Comparison of ENCODE assay signal across 1 cellular context in genomic region chr7:54725255-54725654, GRCh38.
TF ChIP-seq lines count a peak whose summit lies in the region.

No MANE protein-coding gene starts in this region.

TF ChIP-seq in K562, 482 proteins besides CTCF, POLR2A, EP300 and RAD21 (continued from another document):
- TF ChIP-seq, protein P1, sequence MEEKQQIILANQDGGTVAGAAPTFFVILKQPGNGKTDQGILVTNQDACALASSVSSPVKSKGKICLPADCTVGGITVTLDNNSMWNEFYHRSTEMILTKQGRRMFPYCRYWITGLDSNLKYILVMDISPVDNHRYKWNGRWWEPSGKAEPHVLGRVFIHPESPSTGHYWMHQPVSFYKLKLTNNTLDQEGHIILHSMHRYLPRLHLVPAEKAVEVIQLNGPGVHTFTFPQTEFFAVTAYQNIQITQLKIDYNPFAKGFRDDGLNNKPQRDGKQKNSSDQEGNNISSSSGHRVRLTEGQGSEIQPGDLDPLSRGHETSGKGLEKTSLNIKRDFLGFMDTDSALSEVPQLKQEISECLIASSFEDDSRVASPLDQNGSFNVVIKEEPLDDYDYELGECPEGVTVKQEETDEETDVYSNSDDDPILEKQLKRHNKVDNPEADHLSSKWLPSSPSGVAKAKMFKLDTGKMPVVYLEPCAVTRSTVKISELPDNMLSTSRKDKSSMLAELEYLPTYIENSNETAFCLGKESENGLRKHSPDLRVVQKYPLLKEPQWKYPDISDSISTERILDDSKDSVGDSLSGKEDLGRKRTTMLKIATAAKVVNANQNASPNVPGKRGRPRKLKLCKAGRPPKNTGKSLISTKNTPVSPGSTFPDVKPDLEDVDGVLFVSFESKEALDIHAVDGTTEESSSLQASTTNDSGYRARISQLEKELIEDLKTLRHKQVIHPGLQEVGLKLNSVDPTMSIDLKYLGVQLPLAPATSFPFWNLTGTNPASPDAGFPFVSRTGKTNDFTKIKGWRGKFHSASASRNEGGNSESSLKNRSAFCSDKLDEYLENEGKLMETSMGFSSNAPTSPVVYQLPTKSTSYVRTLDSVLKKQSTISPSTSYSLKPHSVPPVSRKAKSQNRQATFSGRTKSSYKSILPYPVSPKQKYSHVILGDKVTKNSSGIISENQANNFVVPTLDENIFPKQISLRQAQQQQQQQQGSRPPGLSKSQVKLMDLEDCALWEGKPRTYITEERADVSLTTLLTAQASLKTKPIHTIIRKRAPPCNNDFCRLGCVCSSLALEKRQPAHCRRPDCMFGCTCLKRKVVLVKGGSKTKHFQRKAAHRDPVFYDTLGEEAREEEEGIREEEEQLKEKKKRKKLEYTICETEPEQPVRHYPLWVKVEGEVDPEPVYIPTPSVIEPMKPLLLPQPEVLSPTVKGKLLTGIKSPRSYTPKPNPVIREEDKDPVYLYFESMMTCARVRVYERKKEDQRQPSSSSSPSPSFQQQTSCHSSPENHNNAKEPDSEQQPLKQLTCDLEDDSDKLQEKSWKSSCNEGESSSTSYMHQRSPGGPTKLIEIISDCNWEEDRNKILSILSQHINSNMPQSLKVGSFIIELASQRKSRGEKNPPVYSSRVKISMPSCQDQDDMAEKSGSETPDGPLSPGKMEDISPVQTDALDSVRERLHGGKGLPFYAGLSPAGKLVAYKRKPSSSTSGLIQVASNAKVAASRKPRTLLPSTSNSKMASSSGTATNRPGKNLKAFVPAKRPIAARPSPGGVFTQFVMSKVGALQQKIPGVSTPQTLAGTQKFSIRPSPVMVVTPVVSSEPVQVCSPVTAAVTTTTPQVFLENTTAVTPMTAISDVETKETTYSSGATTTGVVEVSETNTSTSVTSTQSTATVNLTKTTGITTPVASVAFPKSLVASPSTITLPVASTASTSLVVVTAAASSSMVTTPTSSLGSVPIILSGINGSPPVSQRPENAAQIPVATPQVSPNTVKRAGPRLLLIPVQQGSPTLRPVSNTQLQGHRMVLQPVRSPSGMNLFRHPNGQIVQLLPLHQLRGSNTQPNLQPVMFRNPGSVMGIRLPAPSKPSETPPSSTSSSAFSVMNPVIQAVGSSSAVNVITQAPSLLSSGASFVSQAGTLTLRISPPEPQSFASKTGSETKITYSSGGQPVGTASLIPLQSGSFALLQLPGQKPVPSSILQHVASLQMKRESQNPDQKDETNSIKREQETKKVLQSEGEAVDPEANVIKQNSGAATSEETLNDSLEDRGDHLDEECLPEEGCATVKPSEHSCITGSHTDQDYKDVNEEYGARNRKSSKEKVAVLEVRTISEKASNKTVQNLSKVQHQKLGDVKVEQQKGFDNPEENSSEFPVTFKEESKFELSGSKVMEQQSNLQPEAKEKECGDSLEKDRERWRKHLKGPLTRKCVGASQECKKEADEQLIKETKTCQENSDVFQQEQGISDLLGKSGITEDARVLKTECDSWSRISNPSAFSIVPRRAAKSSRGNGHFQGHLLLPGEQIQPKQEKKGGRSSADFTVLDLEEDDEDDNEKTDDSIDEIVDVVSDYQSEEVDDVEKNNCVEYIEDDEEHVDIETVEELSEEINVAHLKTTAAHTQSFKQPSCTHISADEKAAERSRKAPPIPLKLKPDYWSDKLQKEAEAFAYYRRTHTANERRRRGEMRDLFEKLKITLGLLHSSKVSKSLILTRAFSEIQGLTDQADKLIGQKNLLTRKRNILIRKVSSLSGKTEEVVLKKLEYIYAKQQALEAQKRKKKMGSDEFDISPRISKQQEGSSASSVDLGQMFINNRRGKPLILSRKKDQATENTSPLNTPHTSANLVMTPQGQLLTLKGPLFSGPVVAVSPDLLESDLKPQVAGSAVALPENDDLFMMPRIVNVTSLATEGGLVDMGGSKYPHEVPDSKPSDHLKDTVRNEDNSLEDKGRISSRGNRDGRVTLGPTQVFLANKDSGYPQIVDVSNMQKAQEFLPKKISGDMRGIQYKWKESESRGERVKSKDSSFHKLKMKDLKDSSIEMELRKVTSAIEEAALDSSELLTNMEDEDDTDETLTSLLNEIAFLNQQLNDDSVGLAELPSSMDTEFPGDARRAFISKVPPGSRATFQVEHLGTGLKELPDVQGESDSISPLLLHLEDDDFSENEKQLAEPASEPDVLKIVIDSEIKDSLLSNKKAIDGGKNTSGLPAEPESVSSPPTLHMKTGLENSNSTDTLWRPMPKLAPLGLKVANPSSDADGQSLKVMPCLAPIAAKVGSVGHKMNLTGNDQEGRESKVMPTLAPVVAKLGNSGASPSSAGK (IDR thresholded peaks at IDR 0.05): no peak
- no peak for TF ChIP-seq PRDM10 (IDR thresholded peaks at IDR 0.05; ENCODE audit: partially characterized antibody)
- TF ChIP-seq, protein P2, sequence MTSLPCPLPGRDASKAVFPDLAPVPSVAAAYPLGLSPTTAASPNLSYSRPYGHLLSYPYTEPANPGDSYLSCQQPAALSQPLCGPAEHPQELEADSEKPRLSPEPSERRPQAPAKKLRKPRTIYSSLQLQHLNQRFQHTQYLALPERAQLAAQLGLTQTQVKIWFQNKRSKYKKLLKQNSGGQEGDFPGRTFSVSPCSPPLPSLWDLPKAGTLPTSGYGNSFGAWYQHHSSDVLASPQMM (CRISPR knock-in tag; IDR thresholded peaks at IDR 0.05): no peak
- TF ChIP-seq, protein P3, sequence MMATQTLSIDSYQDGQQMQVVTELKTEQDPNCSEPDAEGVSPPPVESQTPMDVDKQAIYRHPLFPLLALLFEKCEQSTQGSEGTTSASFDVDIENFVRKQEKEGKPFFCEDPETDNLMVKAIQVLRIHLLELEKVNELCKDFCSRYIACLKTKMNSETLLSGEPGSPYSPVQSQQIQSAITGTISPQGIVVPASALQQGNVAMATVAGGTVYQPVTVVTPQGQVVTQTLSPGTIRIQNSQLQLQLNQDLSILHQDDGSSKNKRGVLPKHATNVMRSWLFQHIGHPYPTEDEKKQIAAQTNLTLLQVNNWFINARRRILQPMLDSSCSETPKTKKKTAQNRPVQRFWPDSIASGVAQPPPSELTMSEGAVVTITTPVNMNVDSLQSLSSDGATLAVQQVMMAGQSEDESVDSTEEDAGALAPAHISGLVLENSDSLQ (IDR thresholded peaks at IDR 0.05): peak; percentile 95
- TF ChIP-seq, protein P4, sequence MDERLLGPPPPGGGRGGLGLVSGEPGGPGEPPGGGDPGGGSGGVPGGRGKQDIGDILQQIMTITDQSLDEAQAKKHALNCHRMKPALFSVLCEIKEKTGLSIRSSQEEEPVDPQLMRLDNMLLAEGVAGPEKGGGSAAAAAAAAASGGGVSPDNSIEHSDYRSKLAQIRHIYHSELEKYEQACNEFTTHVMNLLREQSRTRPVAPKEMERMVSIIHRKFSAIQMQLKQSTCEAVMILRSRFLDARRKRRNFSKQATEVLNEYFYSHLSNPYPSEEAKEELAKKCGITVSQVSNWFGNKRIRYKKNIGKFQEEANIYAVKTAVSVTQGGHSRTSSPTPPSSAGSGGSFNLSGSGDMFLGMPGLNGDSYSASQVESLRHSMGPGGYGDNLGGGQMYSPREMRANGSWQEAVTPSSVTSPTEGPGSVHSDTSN (CRISPR knock-in tag; IDR thresholded peaks at IDR 0.05; ENCODE audit: low read depth): no peak
- TF ChIP-seq, protein P4 (tag; conservative IDR thresholded peaks at IDR 0.05; ENCODE audit: low read depth): peak; percentile 44; the same call in 1 of the 2 replicates
- TF ChIP-seq ZNF263 (CRISPR knock-in tag; IDR thresholded peaks at IDR 0.05; ENCODE audit: borderline replicate concordance): no peak
- no peak for TF ChIP-seq EGR1 (conservative IDR thresholded peaks at IDR 0.05)
- TF ChIP-seq ETV1 (tag; conservative IDR thresholded peaks at IDR 0.05; ENCODE audit: low read depth): no peak
